In genomic region chr5:157761690-157762611, GRCh38 we compare ENCODE assay signal across 8 cellular contexts. TPM values are rescaled to one million over a fixed set of nuclear protein-coding genes. Genes with fewer than 3 reads are reported as not detected.
A peak's percentile ranks its signal among the peaks of the same experiment; 100 is the strongest.
DNase-seq lines count a peak whose midpoint lies in the region; ATAC-seq and TF ChIP-seq lines count a peak whose summit lies in the region.

No MANE protein-coding gene starts in this region.

- DNase-seq in activated gamma-delta T cell treated with Interleukin-2 at 50 U/mL for 16 hours (peak; percentile 11), activated gamma-delta T cell (lab: John Stamatoyannopoulos, UW) (no peak), LNCaP clone FGC (ENCODE audit: low read depth) (no peak), RPMI7951 (ENCODE audit: low read depth) (peak; percentile 58), dermis microvascular lymphatic vessel endothelial cell (ENCODE audit: low read depth in 2 of 2) (peak; percentile 40 to 73), lung (ENCODE audit: low spot score) (no peak), uterus (peak in 1 of 2 donors; percentile 31)

- H3K27ac ChIP-seq in lung (ENCODE audit: low read depth in 1 of 2, low read length in 1 of 2) (no peak overlapping the region), uterus (no peak overlapping the region)

- ATAC-seq in GM21619 (IDR thresholded peaks at IDR 0.05; ENCODE audit: unreplicated experiment), result peak; percentile 88
- peak; percentile 62 for ATAC-seq in lung (ENCODE audit: insufficient read depth, low FRiP score)

- peaks cover 0 to 2% of the 10 kb centered on the region in 2 donors for H3K36me3 ChIP-seq in lung (ENCODE audit: control insufficient read depth in 2 of 2, insufficient read depth in 2 of 2, low read length in 2 of 2)
- H3K36me3 ChIP-seq in uterus, result no peaks in the 10 kb centered on the region

- WGBS in lung, 2 donors, result 31 to 44% methylated on average over 10 of the region's 10 CpGs

- H3K4me1 ChIP-seq in lung (ENCODE audit: control insufficient read depth in 2 of 2, insufficient read depth in 2 of 2, low read length in 2 of 2), result no peaks in the 10 kb centered on the region
- no peaks in the 10 kb centered on the region for H3K4me1 ChIP-seq in uterus

- H3K9me3 ChIP-seq in lung (ENCODE audit: control insufficient read depth in 2 of 2, insufficient read depth in 1 of 2, low read length in 1 of 2) (no peaks in the 10 kb centered on the region), uterus (no peaks in the 10 kb centered on the region)

- no peak for TF ChIP-seq POLR2A in uterus (IDR thresholded peaks at IDR 0.05)

- intact Hi-C loops in uterus (cut with DNase I; ENCODE audit: low total_unique reads), result no loop called here

- H3K4me3 ChIP-seq in LNCaP clone FGC (ENCODE audit: low read depth, low read length) (no peak overlapping the region), lung (no peak overlapping the region), uterus (no peak overlapping the region)

- H3K27me3 ChIP-seq in lung (ENCODE audit: control insufficient read depth, insufficient read depth), result no peaks in the 10 kb centered on the region
- H3K27me3 ChIP-seq in uterus, result no peaks in the 10 kb centered on the region

- TF ChIP-seq CTCF in LNCaP clone FGC (IDR thresholded peaks at IDR 0.05; ENCODE audit: control insufficient read depth, extremely low read depth, insufficient read depth), result peak; percentile 76
- peak; percentile 60 for TF ChIP-seq CTCF in lung (IDR thresholded peaks at IDR 0.05; ENCODE audit: control extremely low read depth, extremely low read depth)
- TF ChIP-seq CTCF in uterus (IDR thresholded peaks at IDR 0.05), result peak; percentile 67 to 73 (median 69)

RNA-seq across cellular contexts. Expression of gene LSM11, which starts 18.4 kb away (rescaled TPM):
- 2.3 and 2.4 TPM in 2 replicates for total RNA-seq in RPMI7951 (2014; rRNA removed; shearing (Covaris generic))
- 6.9 and 7.1 TPM in 2 replicates for total RNA-seq in dermis microvascular lymphatic vessel endothelial cell
- 1 to 10 TPM; 2.4 to 7.0 TPM for total RNA-seq in lung
- 1 to 10 TPM in 1 of 2 donors, under 1 TPM in 1; 0.93 to 1.2 TPM for polyA plus RNA-seq in lung
- total RNA-seq in uterus, result 10 to 100 TPM in 1 of 4 donors, 1 to 10 TPM in 3; 2.8 to 14.3 (median 8.7) TPM

RNA-seq across cellular contexts. Expression of gene THG1L, which starts 30.7 kb away (rescaled TPM):
- total RNA-seq in RPMI7951 (2014; rRNA removed; shearing (Covaris generic)), result 17.3 and 21.7 TPM in 2 replicates
- total RNA-seq in dermis microvascular lymphatic vessel endothelial cell (9.0 and 9.9 TPM in 2 replicates), lung (10 to 100 TPM in 1 of 2 donors, 1 to 10 TPM in 1; 9.5 to 22.0 TPM), uterus (10 to 100 TPM in 3 of 4 donors, 1 to 10 TPM in 1; 6.5 to 29.2 (median 19.6) TPM)
- polyA plus RNA-seq in lung, result 10 to 100 TPM in 1 of 2 donors, 1 to 10 TPM in 1; 8.0 to 14.6 TPM

Comparison
In these comparisons a context has a peak if more than half of its experiments do, and no peak if none do; other contexts are left out.
1. DNase-seq: peak in activated gamma-delta T cell treated with Interleukin-2 at 50 U/mL for 16 hours (single experiment), RPMI7951 (single experiment) and dermis microvascular lymphatic vessel endothelial cell (2 of 2); none in activated gamma-delta T cell (single experiment), LNCaP clone FGC (single experiment) and lung (single experiment).
2. Peak in every context shown above with its lines, with median percentiles within 50 percentile points of each other: CTCF ChIP-seq.